8 cellular contexts compared by ENCODE assay signal in genomic region chr22:36328635-36329216, GRCh38. TPM values are rescaled to one million over a fixed set of nuclear protein-coding genes. Genes with fewer than 3 reads are reported as not detected.
DNase-seq lines count a peak whose midpoint lies in the region; ATAC-seq and TF ChIP-seq lines count a peak whose summit lies in the region.

No MANE protein-coding gene starts in this region.

- H3K9me3 ChIP-seq in PC-9 (ENCODE audit: insufficient read depth, low read depth) = no peaks in the 10 kb centered on the region

- TF ChIP-seq CTCF in PC-9 (conservative IDR thresholded peaks at IDR 0.05) = no peak

- H3K79me2 ChIP-seq in PC-9 (ENCODE audit: low read depth) = peaks cover 95% of the 10 kb centered on the region

- ATAC-seq in HG03565 (IDR thresholded peaks at IDR 0.05; ENCODE audit: unreplicated experiment) = no peak
- no peak for ATAC-seq in HG03432 (IDR thresholded peaks at IDR 0.05; ENCODE audit: unreplicated experiment)
- ATAC-seq in HG02884 (IDR thresholded peaks at IDR 0.05; ENCODE audit: unreplicated experiment) = no peak

- peak overlapping the region; percentile 96 for H3K27ac ChIP-seq in PC-9

- POLR2A ChIA-PET in PC-9 (lab: Charles Lee; ENCODE audit: unreplicated experiment) = interaction anchor here (0.5 to 1.1 kb wide), 6 partner anchors 44 to 952 kb away, joined by 3 to 10 read pairs (median 5); no protein-coding TSS in a partner anchor

- intact Hi-C loops in PC-9 (cut with micrococcal nuclease; ENCODE audit: unreplicated experiment) = loop anchor here (1.0 kb wide), 5 partner anchors 24 to 137 kb away; no protein-coding TSS in a partner anchor

- peaks cover 56% of the 10 kb centered on the region for H3K36me3 ChIP-seq in PC-9 (ENCODE audit: low read depth)

- no peaks in the 10 kb centered on the region for H3K27me3 ChIP-seq in PC-9 (ENCODE audit: insufficient read depth, low read depth)

- no peak overlapping the region for H2AFZ ChIP-seq in PC-9

- DNase-seq in ELF-1 (ENCODE audit: low read depth, low spot score) (peak; percentile 42), PC-9 (peak; percentile 50 to 64), brain pericyte (ENCODE audit: low read depth, low spot score) (peak; percentile 68), kidney glomerular epithelial cell (lab: John Stamatoyannopoulos, UW) (peak; percentile 95)
- peak; percentile 43 for DNase-seq in stimulated activated CD8-positive, alpha-beta memory T cell treated with anti-CD3 and anti-CD28 coated beads, Interleukin-12 subunit alpha, Interleukin-12 subunit beta, amount 100 ng/mL, for 4 hours (ENCODE audit: low read depth)

- peak overlapping the region; percentile 17; the same call in 1 of the 2 replicates for H3K4me3 ChIP-seq in PC-9

- BruUV-seq in PC-9 (replicated peaks; lab: Mats Ljungman, UMichigan) = TSS peak; percentile 64

- H3K4me2 ChIP-seq in PC-9 = peak overlapping the region; percentile 82

- H3K4me1 ChIP-seq in PC-9 (replicated peaks; ENCODE audit: insufficient read depth) = peaks cover 56% of the 10 kb centered on the region

- H4K20me1 ChIP-seq in PC-9 (ENCODE audit: insufficient read depth) = peaks cover 27% of the 10 kb centered on the region

- H3F3A ChIP-seq in PC-9 (ENCODE audit: insufficient read depth, low read depth) = peaks cover 98% of the 10 kb centered on the region

- CTCF ChIA-PET in PC-9 (lab: Charles Lee) = interaction anchor here (0.5 to 1.3 kb wide), 3 partner anchors 36 to 956 kb away, joined by 3 to 5 read pairs (median 4); no protein-coding TSS in a partner anchor

- H3K9me2 ChIP-seq in PC-9 (ENCODE audit: insufficient read depth) = no peaks in the 10 kb centered on the region

RNA-seq across cellular contexts. Expression of gene MYH9, which starts 59.0 kb away (rescaled TPM):
- 758 and 776 TPM in 2 replicates for total RNA-seq in PC-9 (2021)

Comparison
In these comparisons a context has a peak if more than half of its experiments do, and no peak if none do; other contexts are left out.
1. DNase-seq: peak in every context shown above with its lines; median percentile 95 in kidney glomerular epithelial cell; 68 in brain pericyte; 57 in PC-9; 43 in stimulated activated CD8-positive, alpha-beta memory T cell treated with anti-CD3 and anti-CD28 coated beads, Interleukin-12 subunit alpha, Interleukin-12 subunit beta, amount 100 ng/mL, for 4 hours; 42 in ELF-1.